29 cellular contexts compared by ENCODE assay signal in the genomic region with DNA sequence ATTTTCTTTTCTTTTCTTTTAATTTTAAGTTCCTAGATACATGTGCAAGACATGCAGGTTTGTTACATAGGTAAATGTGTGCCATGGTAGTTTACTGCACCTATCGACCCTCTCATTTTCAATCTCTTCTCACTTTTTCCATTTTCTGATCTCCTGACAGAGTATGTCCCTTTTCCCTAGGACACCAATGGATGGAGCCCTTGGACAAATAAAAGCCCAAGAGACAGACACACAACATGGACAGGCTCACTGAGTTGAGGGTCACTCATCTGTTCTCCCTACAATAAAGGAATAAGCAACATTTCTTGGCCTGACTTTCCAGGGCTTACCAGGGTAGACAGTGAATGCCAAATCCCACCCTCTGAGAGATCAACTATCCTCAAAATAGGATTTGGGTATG. TPM values are rescaled to one million over a fixed set of nuclear protein-coding genes. Genes with fewer than 3 reads are reported as not detected.
A peak's percentile ranks its signal among the peaks of the same experiment; 100 is the strongest.
DNase-seq lines count a peak whose midpoint lies in the region; ATAC-seq and TF ChIP-seq lines count a peak whose summit lies in the region.
"Had no signal": no experiment of that assay in that cellular context is flagged by ENCODE, and none has a peak within 500 bp of the region (broad histone marks: within the 10 kb centered on the region; RNA-seq: fewer than 3 reads in every experiment).

No MANE protein-coding gene starts in this region.

- H4K20me1 ChIP-seq in PC-3 (ENCODE audit: low read length) = no peaks in the 10 kb centered on the region
- H4K20me1 ChIP-seq: BLaER1 had no signal

- H3K36me3 ChIP-seq in left ventricle myocardium inferior (no peaks in the 10 kb centered on the region), PC-3 (ENCODE audit: low read depth, low read length) (no peaks in the 10 kb centered on the region)
- H3K36me3 ChIP-seq: BLaER1, colonic mucosa, MG63, right atrium auricular region, suprapubic skin had no signal

- H3K4me1 ChIP-seq in left ventricle myocardium inferior (no peaks in the 10 kb centered on the region), PC-3 (ENCODE audit: insufficient read depth, low read length) (peaks cover 11% of the 10 kb centered on the region)
- H3K4me1 ChIP-seq: colonic mucosa, right atrium auricular region, suprapubic skin had no signal

- BruUV-seq in PC-3 (replicated peaks; lab: Mats Ljungman, UMichigan) = no TSS peak

- DNase-seq in left ventricle myocardium inferior (no peak), left cardiac atrium (no peak), PC-3 (peak; percentile 30), fibroblast of villous mesenchyme (ENCODE audit: low read depth) (peak; percentile 16), mucosa of gallbladder (ENCODE audit: low spot score) (no peak), activated gamma-delta T cell (lab: John Stamatoyannopoulos, UW) (no peak)
- DNase-seq in activated CD4-positive, alpha-beta T cell treated with anti-CD3 and anti-CD28 coated beads for 1 hour = no peak
- DNase-seq: activated CD4-positive, alpha-beta T cell treated with anti-CD3 and anti-CD28 coated beads, Interleukin-2, amount 10 ng/mL, durations not matched to agents 24 days and 14 days; activated naive CD4-positive, alpha-beta T cell treated with anti-CD3 and anti-CD28 coated beads, Interleukin-2, amount 10 ng/mL, durations not matched to agents 7 days and 5 days; activated T-cell treated with anti-CD3 and anti-CD28 coated beads, Interleukin-2, amount 50 U/mL, for 4 hours; amygdala; colonic mucosa; effector memory CD8-positive, alpha-beta T cell; HFFc6; kidney glomerular epithelial cell; MG63; naive thymus-derived CD8-positive, alpha-beta T cell; NCI-H1436 treated with DMSO at 0.1 percent for 48 hours; NCI-H2107; NCI-H446; stimulated activated CD4-positive, alpha-beta T cell treated with anti-CD3 and anti-CD28 coated beads, Interleukin-4, amount 100 ng/mL, for 1 hour; T-helper 2 cell had no signal

- H3K4me2 ChIP-seq in PC-3 (ENCODE audit: low read length) = no peak overlapping the region
- H3K4me2 ChIP-seq: BLaER1 had no signal

- no peaks in the 10 kb centered on the region for H3K9me3 ChIP-seq in left ventricle myocardium inferior (replicated peaks)
- H3K9me3 ChIP-seq in PC-3 (ENCODE audit: low read length) = no peaks in the 10 kb centered on the region
- H3K9me3 ChIP-seq: BLaER1, Caco-2, colonic mucosa, MG63, right atrium auricular region, suprapubic skin had no signal

- no peaks in the 10 kb centered on the region for H3K9me2 ChIP-seq in PC-3 (replicated peaks; ENCODE audit: low read length)

- TF ChIP-seq CTCF in left ventricle myocardium inferior (IDR thresholded peaks at IDR 0.05; ENCODE audit: borderline replicate concordance) = peak; percentile 17
- TF ChIP-seq CTCF in PC-3 (conservative IDR thresholded peaks at IDR 0.05; ENCODE audit: low read depth, low read length) = peak; percentile 35; the same call in 1 of the 2 replicates
- no peak for TF ChIP-seq CTCF in fibroblast of villous mesenchyme (IDR thresholded peaks at IDR 0.05; ENCODE audit: insufficient read depth, low read depth, low read length)

- POLR2A ChIA-PET in PC-3 (lab: Charles Lee; ENCODE audit: unreplicated experiment) = no interaction called here

- no peak overlapping the region for H3K4me3 ChIP-seq in left ventricle myocardium inferior
- H3K4me3 ChIP-seq in PC-3 (ENCODE audit: low read length) = no peak overlapping the region
- H3K4me3 ChIP-seq in fibroblast of villous mesenchyme (ENCODE audit: low read depth, low read length) = no peak overlapping the region
- H3K4me3 ChIP-seq: BLaER1, colonic mucosa, MG63, right atrium auricular region, suprapubic skin had no signal

- CTCF ChIA-PET in PC-3 (lab: Charles Lee) = interaction anchor here (0.6 to 1.0 kb wide), 2 partner anchors 73 to 211 kb away, joined by 3 read pairs; no protein-coding TSS in a partner anchor

- no peaks in the 10 kb centered on the region for H3F3A ChIP-seq in PC-3 (ENCODE audit: low read length, unreplicated experiment)

- H3K79me2 ChIP-seq in PC-3 (ENCODE audit: low read length) = no peaks in the 10 kb centered on the region

- no peak overlapping the region for H2AFZ ChIP-seq in PC-3 (ENCODE audit: low read length)

- H3K27me3 ChIP-seq in left ventricle myocardium inferior (ENCODE audit: low read depth) (no peaks in the 10 kb centered on the region), PC-3 (ENCODE audit: low read length) (0 out of 2 replicates have a peak, but pooled peaks cover 6% of the 10 kb centered on the region)
- H3K27me3 ChIP-seq: BLaER1, colonic mucosa, MG63, right atrium auricular region, suprapubic skin had no signal

- ATAC-seq in left cardiac atrium (no peak), PC-3 (peak; percentile 68), GM21717 (IDR thresholded peaks at IDR 0.05; ENCODE audit: unreplicated experiment) (no peak)
- ATAC-seq: activated T-cell treated with anti-CD3 and anti-CD28 coated beads, Interleukin-2, amount 50 U/mL, for 4 hours; effector memory CD8-positive, alpha-beta T cell; esophagus mucosa; naive thymus-derived CD8-positive, alpha-beta T cell; stimulated activated memory B cell treated with anti-CD40 and anti-IgM and Interleukin-4, amounts not matched to agents 10 μg/mL and 1 μg/mL and 100 μg/mL, for 72 hours had no signal

- no peak overlapping the region for H3K9ac ChIP-seq in PC-3 (ENCODE audit: low read length)
- H3K9ac ChIP-seq: BLaER1 had no signal

- H3K27ac ChIP-seq in left ventricle myocardium inferior (replicated peaks) (no peak overlapping the region), PC-3 (ENCODE audit: low read length) (no peak overlapping the region)
- H3K27ac ChIP-seq: BLaER1, colonic mucosa, right atrium auricular region, suprapubic skin had no signal

- intact Hi-C loops in left ventricle myocardium inferior (cut with micrococcal nuclease) = no loop called here
- intact Hi-C loops in left cardiac atrium (cut with DNase I) = no loop called here
- intact Hi-C loops in PC-3 (cut with micrococcal nuclease) = loop anchor here (5.0 kb wide), 1 partner anchor 68 kb away; the partner anchor contains the start of gene TFAM

RNA-seq across cellular contexts. Expression of gene UBE2D1, which starts 15.2 kb away (rescaled TPM):
- total RNA-seq in left ventricle myocardium inferior (56.0 TPM), left cardiac atrium (10 to 100 TPM; 27.8 to 31.3 TPM), PC-3 (2014; rRNA removed) (13.6 and 13.8 TPM in 2 replicates), fibroblast of villous mesenchyme (12.9 and 27.6 TPM in 2 replicates), mucosa of gallbladder (11.0 TPM)

RNA-seq across cellular contexts. Expression of gene CISD1, which starts 50.6 kb away (rescaled TPM):
- total RNA-seq in left ventricle myocardium inferior (173 TPM), left cardiac atrium (100 to 1,000 TPM; 133 to 135 TPM), PC-3 (2014; rRNA removed) (57.1 and 68.8 TPM in 2 replicates), fibroblast of villous mesenchyme (28.3 and 38.0 TPM in 2 replicates), mucosa of gallbladder (34.2 TPM)

RNA-seq across cellular contexts. Expression of gene IPMK, which starts 51.9 kb away (rescaled TPM):
- total RNA-seq in left ventricle myocardium inferior (2.3 TPM), left cardiac atrium (1 to 10 TPM; 2.7 to 3.1 TPM), PC-3 (2014; rRNA removed) (7.1 and 8.4 TPM in 2 replicates), fibroblast of villous mesenchyme (4.5 and 7.8 TPM in 2 replicates), mucosa of gallbladder (6.4 TPM)

Comparison
In these comparisons a context has a peak if more than half of its experiments do, and no peak if none do; other contexts are left out.
1. DNase-seq: peak in PC-3 (single experiment) and fibroblast of villous mesenchyme (single experiment); none in left ventricle myocardium inferior (single experiment), left cardiac atrium (single experiment), mucosa of gallbladder (single experiment), activated gamma-delta T cell (single experiment) and activated CD4-positive, alpha-beta T cell treated with anti-CD3 and anti-CD28 coated beads for 1 hour (single experiment).